23 cellular contexts compared by ENCODE assay signal in genomic region chr11:80186687-80187086, GRCh38.
"Had no signal": no experiment of that assay in that cellular context is flagged by ENCODE, and none has a peak within 500 bp of the region (broad histone marks: within the 10 kb centered on the region; RNA-seq: fewer than 3 reads in every experiment).

No MANE protein-coding gene starts in this region.

- DNase-seq: dorsolateral prefrontal cortex; effector CD4-positive, alpha-beta T cell; foreskin melanocyte; hypothalamus; kidney; mucosa of descending colon; naive B cell; nucleus accumbens; sigmoid colon; spleen; stimulated activated CD4-positive, alpha-beta T cell treated with anti-CD3 and anti-CD28 coated beads, Interleukin-4, amount 100 ng/mL, for 4 hours; upper lobe of left lung had no signal

- H3K4me3 ChIP-seq: dorsolateral prefrontal cortex, esophagus muscularis mucosa, lung, mucosa of descending colon, prostate gland, right atrium auricular region, sigmoid colon, spleen, thoracic aorta, tibial nerve, upper lobe of left lung had no signal

- FAIRE-seq: colon, kidney, urothelium cell line had no signal

- ATAC-seq: left lobe of liver; mucosa of descending colon; natural killer cell treated with Interleukin-12 subunit alpha and Interleukin-12 subunit beta and Interleukin-15 and Interleukin-18, amount 100 ng/mL, for 72 hours; stimulated activated memory B cell treated with anti-CD40 and anti-IgM and Interleukin-4, amounts not matched to agents 10 μg/mL and 1 μg/mL and 100 μg/mL, for 72 hours had no signal
